9 cellular contexts compared by ENCODE assay signal in the genomic region with DNA sequence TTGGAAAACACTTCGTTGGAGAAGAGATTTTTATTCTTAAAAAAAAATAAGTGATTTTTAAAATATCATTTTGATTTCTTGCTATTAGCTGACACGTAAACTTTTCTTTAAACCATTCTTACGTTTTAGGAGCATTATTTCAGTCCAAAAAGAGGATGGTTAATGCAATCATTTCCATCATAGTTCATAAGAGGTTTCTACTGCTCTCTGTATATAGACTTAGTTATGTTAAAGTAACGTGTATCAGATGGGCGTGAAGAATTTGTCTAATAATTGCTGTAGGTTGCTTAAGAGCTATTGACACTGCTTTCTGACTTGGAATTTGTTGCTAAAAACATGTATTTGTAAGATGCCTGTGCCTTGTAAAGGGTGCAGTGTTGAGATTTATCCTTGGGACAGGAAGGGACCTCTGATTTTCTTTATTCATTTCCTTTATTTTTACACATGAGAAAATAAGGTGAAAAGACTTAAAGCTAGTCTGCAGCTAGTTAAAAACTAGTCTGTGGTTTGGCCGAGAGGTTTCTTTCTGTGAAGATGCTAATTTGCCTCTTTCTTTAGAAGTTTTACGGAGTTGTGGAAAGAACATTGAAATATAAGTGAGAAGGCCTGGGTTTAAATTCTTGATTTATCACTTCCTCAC. TPM values are rescaled to one million over a fixed set of nuclear protein-coding genes. Genes with fewer than 3 reads are reported as not detected.
DNase-seq lines count a peak whose midpoint lies in the region; ATAC-seq and TF ChIP-seq lines count a peak whose summit lies in the region.
"Had no signal": no experiment of that assay in that cellular context is flagged by ENCODE, and none has a peak within 500 bp of the region (broad histone marks: within the 10 kb centered on the region; RNA-seq: fewer than 3 reads in every experiment).

No MANE protein-coding gene starts in this region.

- TF ChIP-seq POLR2A in gastrocnemius medialis (IDR thresholded peaks at IDR 0.05): no peak

- H3K27ac ChIP-seq in epithelial cell of prostate (peak overlapping the region; percentile 97), gastrocnemius medialis (peak overlapping the region; percentile 97 to 98 (median 98))

- H3K4me3 ChIP-seq in GM12864 (ENCODE audit: low read depth, low read length): peak overlapping the region; percentile 99
- H3K4me3 ChIP-seq in gastrocnemius medialis: peak overlapping the region in 3 of 4 donors; percentile 59 to 87 (median 68)

- DNase-seq in GM12864 (ENCODE audit: low read depth): no peak
- peak; percentile 24 for DNase-seq in RPMI8226
- no peak for DNase-seq in epithelial cell of prostate (ENCODE audit: low read depth, low spot score)
- DNase-seq in gastrocnemius medialis: no peak
- no peak for DNase-seq in NCI-H226
- DNase-seq in NCI-H69 (lab: John Stamatoyannopoulos, UW): no peak
- DNase-seq: GF-D8 had no signal

- no peaks in the 10 kb centered on the region for H3K9me3 ChIP-seq in gastrocnemius medialis

- no peak for TF ChIP-seq CTCF in GM12864 (IDR thresholded peaks at IDR 0.05; ENCODE audit: low read depth, low read length, missing control alignments)
- TF ChIP-seq CTCF in gastrocnemius medialis (IDR thresholded peaks at IDR 0.05 in 4 of 5, conservative IDR thresholded peaks at IDR 0.05 in 1 of 5): no peak

- H3K4me1 ChIP-seq in gastrocnemius medialis: peaks cover 67 to 70% of the 10 kb centered on the region in 2 donors

- in situ Hi-C loops in gastrocnemius medialis (cut with MboI; ENCODE audit: low sequenced_read_pairs in 4 of 4): loop anchor here in 1 of 4 donors (5.0 kb wide), 1 partner anchor 37 kb away; the partner anchor contains the start of gene NDUFV2

- no peaks in the 10 kb centered on the region for H3K36me3 ChIP-seq in gastrocnemius medialis

- ATAC-seq in gastrocnemius medialis (no peak), HG03457 (IDR thresholded peaks at IDR 0.05; ENCODE audit: unreplicated experiment) (no peak)
- no peak for ATAC-seq in activated CD4-positive, CD25-positive, alpha-beta regulatory T cell treated with anti-CD3 and anti-CD28 coated beads, Interleukin-2, amount 50 U/mL, for 24 hours

- no peaks in the 10 kb centered on the region for H3K27me3 ChIP-seq in gastrocnemius medialis

- intact Hi-C loops in gastrocnemius medialis (cut with DNase I; ENCODE audit: low total_unique reads): loop anchor here (5.0 to 10.0 kb wide), 5 partner anchors 147 to 1905 kb away; partner anchors contain the start of genes LRRC30, MTCL1, PTPRM and RAB12

RNA-seq across cellular contexts. Expression of gene ANKRD12, which starts 2.9 kb away (rescaled TPM):
- total RNA-seq in gastrocnemius medialis: 10 to 100 TPM; 26.9 to 40.1 (median 36.7) TPM

RNA-seq across cellular contexts. Expression of gene NDUFV2, which starts 37.0 kb away (rescaled TPM):
- total RNA-seq in gastrocnemius medialis: 100 to 1,000 TPM; 251 to 386 (median 277) TPM
